ENCODE assay signal across 19 cellular contexts in genomic region chr13:107104631-107105030, GRCh38.
A peak's percentile ranks its signal among the peaks of the same experiment; 100 is the strongest.
DNase-seq lines count a peak whose midpoint lies in the region; ATAC-seq and TF ChIP-seq lines count a peak whose summit lies in the region.
"Had no signal": no experiment of that assay in that cellular context is flagged by ENCODE, and none has a peak within 500 bp of the region (broad histone marks: within the 10 kb centered on the region; RNA-seq: fewer than 3 reads in every experiment).

No MANE protein-coding gene starts in this region.

- peak overlapping the region; percentile 8; the same call in 1 of the 2 replicates for H3K27ac Mint-ChIP-seq in HFFc6
- H3K27ac Mint-ChIP-seq: CD8-positive, alpha-beta memory T cell; H9; IgD-negative memory B cell had no signal

- H3K36me3 ChIP-seq in smooth muscle cell (ENCODE audit: low read depth): no peaks in the 10 kb centered on the region
- H3K36me3 ChIP-seq: Peyer's patch had no signal

- H4K20me1 ChIP-seq in smooth muscle cell (ENCODE audit: low read depth): no peaks in the 10 kb centered on the region

- in situ Hi-C loops in astrocyte of the spinal cord (cut with HindIII; ENCODE audit: low sequenced_read_pairs): no loop called here

- no peak for ATAC-seq in HG02938 (IDR thresholded peaks at IDR 0.05; ENCODE audit: unreplicated experiment)

- no peak overlapping the region for H2AFZ ChIP-seq in smooth muscle cell (ENCODE audit: low read depth)

- 64% methylated on average over 2 of the region's 2 CpGs for WGBS in smooth muscle cell (ENCODE audit: low lambda C conversion rate)

- H3K9ac ChIP-seq in smooth muscle cell (ENCODE audit: low read depth): no peak overlapping the region

- peaks cover 9% of the 10 kb centered on the region for H3K36me3 Mint-ChIP-seq in HFFc6 (ENCODE audit: low read depth)
- H3K36me3 Mint-ChIP-seq: CD8-positive, alpha-beta memory T cell; IgD-negative memory B cell had no signal

- H3K4me3 ChIP-seq in astrocyte of the spinal cord (ENCODE audit: low read depth, low read length) (no peak overlapping the region), smooth muscle cell (no peak overlapping the region)
- H3K4me3 ChIP-seq: Peyer's patch had no signal

- DNase-seq in HFFc6 (no peak), astrocyte of the spinal cord (ENCODE audit: low read depth, low spot score) (peak; percentile 51), iris pigment epithelial cell (ENCODE audit: low read depth) (peak; percentile 9), GF-D8 (lab: John Stamatoyannopoulos, UW) (no peak), GDM1 (lab: John Stamatoyannopoulos, UW) (no peak), smooth muscle cell (lab: John Stamatoyannopoulos, UW; ENCODE audit: unreplicated experiment) (no peak)
- DNase-seq: AML-193; Calu3; CD8-positive, alpha-beta memory T cell; H9; MV-4-11; NCI-H1105 treated with DMSO at 0.1 percent for 48 hours; NCI-H1694 treated with DMSO at 0.1 percent for 48 hours; NCI-H446; NCI-H526; Peyer's patch had no signal

- no peak overlapping the region for H3K27ac ChIP-seq in smooth muscle cell (ENCODE audit: low read depth)
- H3K27ac ChIP-seq: C4-2B, Peyer's patch had no signal

- H3K27me3 ChIP-seq in smooth muscle cell (ENCODE audit: low read depth): no peaks in the 10 kb centered on the region
- H3K27me3 ChIP-seq: Peyer's patch had no signal

- TF ChIP-seq CTCF in HFFc6 (IDR thresholded peaks at IDR 0.05) (no peak), astrocyte of the spinal cord (IDR thresholded peaks at IDR 0.05; ENCODE audit: low read depth, low read length) (no peak), smooth muscle cell (IDR thresholded peaks at IDR 0.05; ENCODE audit: borderline replicate concordance, insufficient read depth, poor library complexity, severe bottlenecking) (no peak)

- H3K4me2 ChIP-seq in smooth muscle cell: no peak overlapping the region

- H3K4me3 Mint-ChIP-seq in HFFc6: peak overlapping the region; percentile 22; the same call in 1 of the 2 replicates
- H3K4me3 Mint-ChIP-seq: CD8-positive, alpha-beta memory T cell; H9; IgD-negative memory B cell had no signal

- no peaks in the 10 kb centered on the region for H3K9me3 ChIP-seq in smooth muscle cell (replicated peaks; ENCODE audit: low read depth)

- peaks cover 22% of the 10 kb centered on the region for H3K9me3 Mint-ChIP-seq in HFFc6

- no peaks in the 10 kb centered on the region for H3K79me2 ChIP-seq in smooth muscle cell (ENCODE audit: low read depth)

- no peaks in the 10 kb centered on the region for H3F3A ChIP-seq in smooth muscle cell (ENCODE audit: low read depth)

- no peaks in the 10 kb centered on the region for H3K27me3 Mint-ChIP-seq in HFFc6 (ENCODE audit: insufficient read depth)
- H3K27me3 Mint-ChIP-seq: CD8-positive, alpha-beta memory T cell; IgD-negative memory B cell had no signal

- peaks cover 4% of the 10 kb centered on the region for H3K4me1 ChIP-seq in smooth muscle cell (ENCODE audit: low read depth)
- H3K4me1 ChIP-seq: Peyer's patch had no signal

- H3K4me1 Mint-ChIP-seq in HFFc6 (ENCODE audit: low read depth): peaks cover 37% of the 10 kb centered on the region; the same call in 1 of the 2 replicates
- H3K4me1 Mint-ChIP-seq: CD8-positive, alpha-beta memory T cell; H9; IgD-negative memory B cell had no signal

Comparison
In these comparisons a context has a peak if more than half of its experiments do, and no peak if none do; other contexts are left out.
1. DNase-seq: peak in astrocyte of the spinal cord (single experiment) and iris pigment epithelial cell (single experiment); none in HFFc6 (single experiment), GF-D8 (single experiment), GDM1 (single experiment) and smooth muscle cell (single experiment).